Comparison of ENCODE assay signal across 21 cellular contexts in genomic region chr3:15645246-15645645, GRCh38. TPM values are rescaled to one million over a fixed set of nuclear protein-coding genes. Genes with fewer than 3 reads are reported as not detected.
DNase-seq lines count a peak whose midpoint lies in the region; FAIRE-seq and TF ChIP-seq lines count a peak whose summit lies in the region.
"Had no signal": no experiment of that assay in that cellular context is flagged by ENCODE, and none has a peak within 500 bp of the region (broad histone marks: within the 10 kb centered on the region; RNA-seq: fewer than 3 reads in every experiment).

No MANE protein-coding gene starts in this region.

- peak overlapping the region; percentile 64 for H3K4ac ChIP-seq in trophoblast cell (ENCODE audit: low read depth, low read length)

- no peak for TF ChIP-seq POLR2A in endothelial cell of umbilical vein (IDR thresholded peaks at IDR 0.05; ENCODE audit: low read depth, low read length)
- no peak for TF ChIP-seq POLR2A in vagina (IDR thresholded peaks at IDR 0.05)

- H3K9me3 Mint-ChIP-seq in activated CD4-positive, alpha-beta memory T cell treated with anti-CD3 and anti-CD28 coated beads, Interleukin-2, amount 10 ng/mL, durations not matched to agents 7 days and 5 days: peaks cover 9% of the 10 kb centered on the region
- no peaks in the 10 kb centered on the region for H3K9me3 Mint-ChIP-seq in activated CD4-positive, alpha-beta memory T cell treated with anti-CD3 and anti-CD28 coated beads for 36 hours
- H3K9me3 Mint-ChIP-seq: central memory CD8-positive, alpha-beta T cell; H9 had no signal

- H3K4me1 Mint-ChIP-seq in activated CD4-positive, alpha-beta memory T cell treated with anti-CD3 and anti-CD28 coated beads, Interleukin-2, amount 10 ng/mL, durations not matched to agents 7 days and 5 days: peaks cover 47% of the 10 kb centered on the region
- peaks cover 37% of the 10 kb centered on the region for H3K4me1 Mint-ChIP-seq in activated CD4-positive, alpha-beta memory T cell treated with anti-CD3 and anti-CD28 coated beads for 36 hours (ENCODE audit: low read depth)

- H3K4me2 ChIP-seq in endothelial cell of umbilical vein (ENCODE audit: insufficient read depth, low read length) (peak overlapping the region; percentile 70), trophoblast cell (ENCODE audit: low read length) (no peak overlapping the region)

- TF ChIP-seq CTCF in endothelial cell of umbilical vein (IDR thresholded peaks at IDR 0.05; ENCODE audit: extremely low read depth in 1 of 2, insufficient read depth in 1 of 2, low read depth in 1 of 2, low read length in 2 of 2) (no peak), vagina (IDR thresholded peaks at IDR 0.05) (no peak)

- H2AFZ ChIP-seq in endothelial cell of umbilical vein (ENCODE audit: low read depth, low read length) (peak overlapping the region; percentile 17), trophoblast cell (ENCODE audit: insufficient read depth, low read length, poor library complexity) (no peak overlapping the region)

- no peak for DNase-seq in activated CD4-positive, alpha-beta memory T cell treated with anti-CD3 and anti-CD28 coated beads, Interleukin-2, amount 10 ng/mL, durations not matched to agents 7 days and 5 days
- DNase-seq in activated CD4-positive, alpha-beta memory T cell treated with anti-CD3 and anti-CD28 coated beads for 36 hours: no peak
- DNase-seq in endothelial cell of umbilical vein (ENCODE audit: low read depth, low spot score): peak; percentile 54
- no peak for DNase-seq in trophoblast cell
- no peak for DNase-seq in vagina (ENCODE audit: extremely low spot score in 2 of 2)
- no peak for DNase-seq in head of caudate nucleus
- no peak for DNase-seq in middle frontal gyrus (ENCODE audit: extremely low spot score, low spot score)
- DNase-seq in NCI-H446 treated with DMSO at 0.1 percent for 48 hours (lab: John Stamatoyannopoulos, UW): no peak
- DNase-seq: activated CD8-positive, alpha-beta T cell treated with anti-CD3 and anti-CD28 coated beads for 36 hours; activated naive CD8-positive, alpha-beta T cell treated with anti-CD3 and anti-CD28 coated beads, Interleukin-2, amount 50 U/mL, for 24 hours; H9; left colon; NCI-H1105 treated with DMSO at 0.1 percent for 48 hours; NCI-H2171; NCI-H774; RPMI8226; upper lobe of left lung had no signal

- no TSS peak for BruUV-seq in endothelial cell of umbilical vein (replicated peaks; lab: Mats Ljungman, UMichigan)

- H3K18ac ChIP-seq in trophoblast cell (ENCODE audit: low read length): peak overlapping the region; percentile 72

- H2AK5ac ChIP-seq in trophoblast cell (ENCODE audit: low read length): peak overlapping the region; percentile 72

- H2BK5ac ChIP-seq in trophoblast cell (ENCODE audit: low read depth, low read length, poor library complexity): peak overlapping the region; percentile 72

- H3K27me3 Mint-ChIP-seq in activated CD4-positive, alpha-beta memory T cell treated with anti-CD3 and anti-CD28 coated beads, Interleukin-2, amount 10 ng/mL, durations not matched to agents 7 days and 5 days: peaks cover 6% of the 10 kb centered on the region
- H3K27me3 Mint-ChIP-seq in activated CD4-positive, alpha-beta memory T cell treated with anti-CD3 and anti-CD28 coated beads for 36 hours: no peaks in the 10 kb centered on the region

- peak; percentile 58 for FAIRE-seq in endothelial cell of umbilical vein (lab: Jason Lieb, UNC)
- FAIRE-seq: A204.1 had no signal

- H3K79me2 ChIP-seq in endothelial cell of umbilical vein (ENCODE audit: control insufficient read depth, insufficient read depth, low read length) (no peaks in the 10 kb centered on the region), trophoblast cell (ENCODE audit: control insufficient read depth, insufficient read depth, low read length, poor library complexity) (peaks cover 2% of the 10 kb centered on the region)

- no peak overlapping the region for H3K23ac ChIP-seq in trophoblast cell (ENCODE audit: low read length)

- peaks cover 14% of the 10 kb centered on the region for H3K79me1 ChIP-seq in trophoblast cell (ENCODE audit: low read length)

- dilution Hi-C loops in endothelial cell of umbilical vein (cut with MboI; ENCODE audit: extremely low pct_ligation_motif_present, low sequenced_read_pairs): loop anchor here (25.0 kb wide), 1 partner anchor 417 kb away; no protein-coding TSS in a partner anchor

- no peaks in the 10 kb centered on the region for H3K9me1 ChIP-seq in endothelial cell of umbilical vein (replicated peaks; ENCODE audit: control insufficient read depth, extremely low read depth, insufficient read depth, low read length)

- H4K8ac ChIP-seq in trophoblast cell (ENCODE audit: low read depth, low read length): no peak overlapping the region

- H4K91ac ChIP-seq in trophoblast cell (ENCODE audit: low read depth, low read length): peak overlapping the region; percentile 74

- H3K36me3 Mint-ChIP-seq in activated CD4-positive, alpha-beta memory T cell treated with anti-CD3 and anti-CD28 coated beads, Interleukin-2, amount 10 ng/mL, durations not matched to agents 7 days and 5 days (ENCODE audit: low read depth): peaks cover 29% of the 10 kb centered on the region
- peaks cover 4% of the 10 kb centered on the region for H3K36me3 Mint-ChIP-seq in activated CD4-positive, alpha-beta memory T cell treated with anti-CD3 and anti-CD28 coated beads for 36 hours

- no CpG with 5 or more reads among the region's 6 CpGs for WGBS in trophoblast cell (ENCODE audit: extremely low coverage, insufficient coverage, insufficient read length)

- CTCF ChIA-PET in activated CD4-positive, alpha-beta memory T cell treated with anti-CD3 and anti-CD28 coated beads, Interleukin-2, amount 10 ng/mL, durations not matched to agents 7 days and 5 days (lab: Charles Lee): interaction anchor here (0.6 to 4.0 kb wide), 5 partner anchors 8 to 952 kb away, joined by 3 to 13 read pairs (median 6); no protein-coding TSS in a partner anchor
- CTCF ChIA-PET in activated CD4-positive, alpha-beta memory T cell treated with anti-CD3 and anti-CD28 coated beads for 36 hours (lab: Charles Lee): no interaction called here
- CTCF ChIA-PET in endothelial cell of umbilical vein (lab: Charles Lee): interaction anchor here (3.6 to 3.7 kb wide), 2 partner anchors 9 to 15 kb away, joined by 44 read pairs; no protein-coding TSS in a partner anchor

- peak overlapping the region; percentile 73 for H3K14ac ChIP-seq in trophoblast cell (ENCODE audit: low read length)

- no peak overlapping the region for H3K4me3 Mint-ChIP-seq in activated CD4-positive, alpha-beta memory T cell treated with anti-CD3 and anti-CD28 coated beads, Interleukin-2, amount 10 ng/mL, durations not matched to agents 7 days and 5 days
- no peak overlapping the region for H3K4me3 Mint-ChIP-seq in activated CD4-positive, alpha-beta memory T cell treated with anti-CD3 and anti-CD28 coated beads for 36 hours
- H3K4me3 Mint-ChIP-seq: activated CD8-positive, alpha-beta T cell treated with anti-CD3 and anti-CD28 coated beads for 36 hours; activated naive CD8-positive, alpha-beta T cell treated with anti-CD3 and anti-CD28 coated beads, Interleukin-2, amount 50 U/mL, for 24 hours; activated T-helper 1 cell treated with anti-CD3 and anti-CD28 coated beads, Interleukin-12 subunit alpha, Interleukin-12 subunit beta, Interleukin-2, Interleukin-4 antibody, amounts not matched to agents 30 ng/mL and 10 ng/mL and 1 ng/mL, durations not matched to agents 14 hours and 24 hours and 36 hours; H9 had no signal

- POLR2A ChIA-PET in activated CD4-positive, alpha-beta memory T cell treated with anti-CD3 and anti-CD28 coated beads, Interleukin-2, amount 10 ng/mL, durations not matched to agents 7 days and 5 days (lab: Charles Lee): interaction anchor here (1.4 kb wide), 1 partner anchor 152 kb away, joined by 4 read pairs; the partner anchor contains the start of gene ANKRD28
- POLR2A ChIA-PET in activated CD4-positive, alpha-beta memory T cell treated with anti-CD3 and anti-CD28 coated beads for 36 hours (lab: Charles Lee): no interaction called here
- POLR2A ChIA-PET in endothelial cell of umbilical vein (lab: Charles Lee): interaction anchor here (1.0 kb wide), 1 partner anchor 9 kb away, joined by 10 read pairs; no protein-coding TSS in a partner anchor

- H3K36me3 ChIP-seq in endothelial cell of umbilical vein (ENCODE audit: control insufficient read depth in 2 of 2, extremely low read depth in 1 of 2, insufficient read depth in 2 of 2, low read length in 2 of 2) (no peaks in the 10 kb centered on the region), trophoblast cell (ENCODE audit: control insufficient read depth in 1 of 2, insufficient read depth in 2 of 2, low read length in 2 of 2) (peaks cover 0 to 3% of the 10 kb centered on the region in 2 experiments), vagina (no peaks in the 10 kb centered on the region)

- peak overlapping the region; percentile 66 for H3K27ac Mint-ChIP-seq in activated CD4-positive, alpha-beta memory T cell treated with anti-CD3 and anti-CD28 coated beads, Interleukin-2, amount 10 ng/mL, durations not matched to agents 7 days and 5 days
- no peak overlapping the region for H3K27ac Mint-ChIP-seq in activated CD4-positive, alpha-beta memory T cell treated with anti-CD3 and anti-CD28 coated beads for 36 hours
- H3K27ac Mint-ChIP-seq: activated CD8-positive, alpha-beta T cell treated with anti-CD3 and anti-CD28 coated beads for 36 hours; activated naive CD8-positive, alpha-beta T cell treated with anti-CD3 and anti-CD28 coated beads, Interleukin-2, amount 50 U/mL, for 24 hours; activated T-helper 1 cell treated with anti-CD3 and anti-CD28 coated beads, Interleukin-12 subunit alpha, Interleukin-12 subunit beta, Interleukin-2, Interleukin-4 antibody, amounts not matched to agents 30 ng/mL and 10 ng/mL and 1 ng/mL, durations not matched to agents 14 hours and 24 hours and 36 hours; H9 had no signal

- H3K4me1 ChIP-seq in endothelial cell of umbilical vein (ENCODE audit: control insufficient read depth, extremely low read depth, insufficient read depth, low read length) (peaks cover 46% of the 10 kb centered on the region), trophoblast cell (ENCODE audit: control insufficient read depth in 1 of 2, insufficient read depth in 2 of 2, low read length in 2 of 2) (peaks cover 15 to 16% of the 10 kb centered on the region in 2 experiments), vagina (peaks cover 25% of the 10 kb centered on the region)

- H4K12ac ChIP-seq in trophoblast cell (ENCODE audit: low read depth, low read length): no peak overlapping the region

- no peaks in the 10 kb centered on the region for H3K27me3 ChIP-seq in endothelial cell of umbilical vein (ENCODE audit: control insufficient read depth in 2 of 2, insufficient read depth in 2 of 2, low read length in 2 of 2)
- H3K27me3 ChIP-seq in trophoblast cell (ENCODE audit: insufficient read depth, low read length): no peaks in the 10 kb centered on the region
- no peaks in the 10 kb centered on the region for H3K27me3 ChIP-seq in vagina
- H3K27me3 ChIP-seq: upper lobe of left lung had no signal

- H4K20me1 ChIP-seq in endothelial cell of umbilical vein (replicated peaks; ENCODE audit: control insufficient read depth, extremely low read depth, insufficient read depth, low read length): no peaks in the 10 kb centered on the region

- intact Hi-C loops in activated CD4-positive, alpha-beta memory T cell treated with anti-CD3 and anti-CD28 coated beads for 36 hours (cut with micrococcal nuclease): no loop called here
- intact Hi-C loops in endothelial cell of umbilical vein (cut with micrococcal nuclease): no loop called here
- intact Hi-C loops in vagina (cut with DNase I): no loop called here
- intact Hi-C loops in head of caudate nucleus (cut with DNase I): no loop called here

- H3K9me3 ChIP-seq in endothelial cell of umbilical vein (replicated peaks; ENCODE audit: control insufficient read depth, insufficient read depth, low read length) (no peaks in the 10 kb centered on the region), trophoblast cell (ENCODE audit: insufficient read depth, low read depth, low read length) (no peaks in the 10 kb centered on the region), vagina (no peaks in the 10 kb centered on the region)
- H3K9me3 ChIP-seq: upper lobe of left lung had no signal

- H3K27ac ChIP-seq in endothelial cell of umbilical vein (ENCODE audit: insufficient read depth, low read depth, low read length) (peak overlapping the region; percentile 99), trophoblast cell (ENCODE audit: low read depth, low read length) (peak overlapping the region; percentile 58), vagina (peak overlapping the region; percentile 82)
- H3K27ac ChIP-seq: upper lobe of left lung, VCaP had no signal

- peak overlapping the region; percentile 95 for H2BK12ac ChIP-seq in trophoblast cell (ENCODE audit: low read length)

- H3K4me3 ChIP-seq in endothelial cell of umbilical vein (replicated peaks in 1 of 3; ENCODE audit: insufficient read depth in 1 of 3, low read depth in 1 of 3, low read length in 3 of 3) (no peak overlapping the region), trophoblast cell (ENCODE audit: low read depth, low read length) (no peak overlapping the region), vagina (no peak overlapping the region)
- H3K4me3 ChIP-seq: upper lobe of left lung had no signal

- peak overlapping the region; percentile 95 for H3K9ac ChIP-seq in endothelial cell of umbilical vein (replicated peaks; ENCODE audit: extremely low read depth, insufficient read depth, low read length)
- H3K9ac ChIP-seq in trophoblast cell (ENCODE audit: low read length): no peak overlapping the region

- peak overlapping the region; percentile 94 for H2BK120ac ChIP-seq in trophoblast cell (ENCODE audit: insufficient read depth, low read length, poor library complexity)

RNA-seq across cellular contexts. Expression of gene BTD, which starts 43.7 kb away (rescaled TPM):
- total RNA-seq in activated CD4-positive, alpha-beta memory T cell treated with anti-CD3 and anti-CD28 coated beads, Interleukin-2, amount 10 ng/mL, durations not matched to agents 7 days and 5 days: 10 to 100 TPM; 11.7 to 12.7 TPM
- 1 to 10 TPM; 8.6 to 8.7 TPM for total RNA-seq in activated CD4-positive, alpha-beta memory T cell treated with anti-CD3 and anti-CD28 coated beads for 36 hours
- 18.7 and 20.3 TPM in 2 replicates for total RNA-seq in endothelial cell of umbilical vein
- 27.1 and 32.2 TPM in 2 replicates for polyA plus RNA-seq in endothelial cell of umbilical vein
- polyA plus RNA-seq in endothelial cell of umbilical vein (2011; cell fraction: cytosol; rRNA removed): 24.7 and 26.8 TPM in 2 replicates
- polyA plus RNA-seq in endothelial cell of umbilical vein (2011; cell fraction: nucleus; rRNA removed): 22.9 and 23.5 TPM in 2 replicates
- polyA plus RNA-seq in endothelial cell of umbilical vein (2012): 15.7 and 17.1 TPM in 2 replicates
- polyA minus RNA-seq in endothelial cell of umbilical vein: 48.8 and 59.8 TPM in 2 replicates
- 12.0 TPM for polyA minus RNA-seq in endothelial cell of umbilical vein (2011; cell fraction: cytosol; rRNA and poly(A)+ RNA removed)
- 26.5 and 38.8 TPM in 2 replicates for polyA minus RNA-seq in endothelial cell of umbilical vein (2011; cell fraction: nucleus; rRNA and poly(A)+ RNA removed)
- polyA plus RNA-seq in trophoblast cell (2013): 15.6 and 17.3 TPM in 2 replicates
- total RNA-seq in vagina: 10.6 TPM

RNA-seq across cellular contexts. Expression of gene HACL1, which starts 43.9 kb away (rescaled TPM):
- 10 to 100 TPM; 25.8 to 29.1 TPM for total RNA-seq in activated CD4-positive, alpha-beta memory T cell treated with anti-CD3 and anti-CD28 coated beads, Interleukin-2, amount 10 ng/mL, durations not matched to agents 7 days and 5 days
- total RNA-seq in activated CD4-positive, alpha-beta memory T cell treated with anti-CD3 and anti-CD28 coated beads for 36 hours: 10 to 100 TPM; 29.9 to 30.0 TPM
- total RNA-seq in endothelial cell of umbilical vein: 27.4 and 29.9 TPM in 2 replicates
- polyA plus RNA-seq in endothelial cell of umbilical vein: 14.4 and 16.5 TPM in 2 replicates
- polyA plus RNA-seq in endothelial cell of umbilical vein (2011; cell fraction: cytosol; rRNA removed): 19.0 and 19.5 TPM in 2 replicates
- polyA plus RNA-seq in endothelial cell of umbilical vein (2011; cell fraction: nucleus; rRNA removed): 36.6 and 37.8 TPM in 2 replicates
- 18.1 and 24.8 TPM in 2 replicates for polyA plus RNA-seq in endothelial cell of umbilical vein (2012)
- 84.9 and 93.4 TPM in 2 replicates for polyA minus RNA-seq in endothelial cell of umbilical vein
- 17.7 TPM for polyA minus RNA-seq in endothelial cell of umbilical vein (2011; cell fraction: cytosol; rRNA and poly(A)+ RNA removed)
- 96.8 and 111 TPM in 2 replicates for polyA minus RNA-seq in endothelial cell of umbilical vein (2011; cell fraction: nucleus; rRNA and poly(A)+ RNA removed)
- 18.1 and 19.7 TPM in 2 replicates for polyA plus RNA-seq in trophoblast cell (2013)
- 8.1 TPM for total RNA-seq in vagina
